ENCODE assay signal across 21 cellular contexts in genomic region chr6:145139895-145140294, GRCh38.
A peak's percentile ranks its signal among the peaks of the same experiment; 100 is the strongest.
DNase-seq lines count a peak whose midpoint lies in the region; ATAC-seq and TF ChIP-seq lines count a peak whose summit lies in the region.
"Had no signal": no experiment of that assay in that cellular context is flagged by ENCODE, and none has a peak within 500 bp of the region (broad histone marks: within the 10 kb centered on the region; RNA-seq: fewer than 3 reads in every experiment).

No MANE protein-coding gene starts in this region.

- no peaks in the 10 kb centered on the region for H3K27me3 Mint-ChIP-seq in endodermal cell (ENCODE audit: insufficient read depth)
- H3K27me3 Mint-ChIP-seq: CD4-positive, CD25-positive, alpha-beta regulatory T cell had no signal

- TF ChIP-seq CTCF in endodermal cell (conservative IDR thresholded peaks at IDR 0.05) (no peak), neural cell (IDR thresholded peaks at IDR 0.05; ENCODE audit: poor library complexity, severe bottlenecking) (no peak), right lobe of liver (IDR thresholded peaks at IDR 0.05) (no peak)

- no peaks in the 10 kb centered on the region for H3K79me2 ChIP-seq in neural cell (replicated peaks; ENCODE audit: insufficient read depth, low read length)

- H2BK12ac ChIP-seq in neuronal stem cell (ENCODE audit: low read length) = no peak overlapping the region

- no peaks in the 10 kb centered on the region for H3K36me3 ChIP-seq in endodermal cell (ENCODE audit: control insufficient read depth, insufficient read depth, low read length)
- H3K36me3 ChIP-seq in neural cell (ENCODE audit: insufficient read depth, low read length) = no peaks in the 10 kb centered on the region
- no peaks in the 10 kb centered on the region for H3K36me3 ChIP-seq in neuronal stem cell (replicated peaks in 1 of 2; ENCODE audit: control insufficient read depth in 2 of 2, insufficient read depth in 2 of 2, low read length in 2 of 2)
- no peaks in the 10 kb centered on the region for H3K36me3 ChIP-seq in right lobe of liver
- H3K36me3 ChIP-seq: BLaER1 had no signal

- H3K4me1 ChIP-seq in endodermal cell (ENCODE audit: control insufficient read depth, insufficient read depth, low read length) (peaks cover 5% of the 10 kb centered on the region), neuronal stem cell (ENCODE audit: control insufficient read depth in 2 of 2, insufficient read depth in 1 of 2, low read depth in 1 of 2, low read length in 2 of 2) (peaks cover 8 to 11% of the 10 kb centered on the region in 2 donors), right lobe of liver (peaks cover 0 to 13% (median 0%) of the 10 kb centered on the region in 4 donors)
- H3K4me1 ChIP-seq: BLaER1, Caco-2 had no signal

- H3K4me3 ChIP-seq in endodermal cell (ENCODE audit: low read length) (no peak overlapping the region), neural cell (ENCODE audit: low read length) (peak overlapping the region; percentile 17), neuronal stem cell (ENCODE audit: low read length in 2 of 2) (no peak overlapping the region), right lobe of liver (no peak overlapping the region)
- H3K4me3 ChIP-seq: BLaER1, GM23338 had no signal

- H3K36me3 Mint-ChIP-seq in endodermal cell (ENCODE audit: low read depth) = no peaks in the 10 kb centered on the region
- H3K36me3 Mint-ChIP-seq: CD4-positive, CD25-positive, alpha-beta regulatory T cell; CD8-positive, alpha-beta T cell had no signal

- H3K9me3 ChIP-seq in endodermal cell (ENCODE audit: control insufficient read depth, low read length) (no peaks in the 10 kb centered on the region), neural cell (ENCODE audit: low read length) (no peaks in the 10 kb centered on the region), neuronal stem cell (replicated peaks in 1 of 2; ENCODE audit: control insufficient read depth in 2 of 2, insufficient read depth in 1 of 2, low read depth in 1 of 2, low read length in 2 of 2) (no peaks in the 10 kb centered on the region), right lobe of liver (no peaks in the 10 kb centered on the region)
- H3K9me3 ChIP-seq: BLaER1, Caco-2 had no signal

- H3K27me3 ChIP-seq in endodermal cell (ENCODE audit: control insufficient read depth, insufficient read depth, low read length, poor library complexity, severe bottlenecking) (no peaks in the 10 kb centered on the region), neural cell (ENCODE audit: insufficient read depth, low read depth, low read length) (no peaks in the 10 kb centered on the region), neuronal stem cell (ENCODE audit: control insufficient read depth in 3 of 3, insufficient read depth in 3 of 3, low read depth in 1 of 3, low read length in 3 of 3) (no peaks in the 10 kb centered on the region), right lobe of liver (no peaks in the 10 kb centered on the region)
- H3K27me3 ChIP-seq: BLaER1 had no signal

- H2AK5ac ChIP-seq in neuronal stem cell (ENCODE audit: low read depth, low read length) = no peak overlapping the region

- H3K23ac ChIP-seq in neuronal stem cell (ENCODE audit: low read depth, low read length, poor library complexity) = no peak overlapping the region

- no peak overlapping the region for H2AFZ ChIP-seq in neural cell (ENCODE audit: low read depth, low read length)
- H2AFZ ChIP-seq in neuronal stem cell (ENCODE audit: low read length) = peak overlapping the region; percentile 43
- H2AFZ ChIP-seq: GM23338 had no signal

- H3K4me3 Mint-ChIP-seq in endodermal cell = no peak overlapping the region
- H3K4me3 Mint-ChIP-seq: B cell; CD4-positive, CD25-positive, alpha-beta regulatory T cell; CD8-positive, alpha-beta T cell; GM23338; H9 had no signal

- TF ChIP-seq EP300 in neural cell (conservative IDR thresholded peaks at IDR 0.05; ENCODE audit: poor library complexity, severe bottlenecking) = no peak

- no peak overlapping the region for H3K14ac ChIP-seq in neuronal stem cell (ENCODE audit: low read length)

- H4K20me1 ChIP-seq in neural cell (ENCODE audit: insufficient read depth) = no peaks in the 10 kb centered on the region
- H4K20me1 ChIP-seq: BLaER1 had no signal

- no peak overlapping the region for H2BK15ac ChIP-seq in neuronal stem cell (ENCODE audit: low read length)

- no peaks in the 10 kb centered on the region for H3K9me2 ChIP-seq in neural cell (ENCODE audit: insufficient read depth, low read length)

- no peak overlapping the region for H3K27ac Mint-ChIP-seq in endodermal cell
- H3K27ac Mint-ChIP-seq: B cell; CD4-positive, CD25-positive, alpha-beta regulatory T cell; CD8-positive, alpha-beta T cell; GM23338; H9 had no signal

- peaks cover 8% of the 10 kb centered on the region for H3K4me1 Mint-ChIP-seq in endodermal cell
- H3K4me1 Mint-ChIP-seq: B cell; CD4-positive, CD25-positive, alpha-beta regulatory T cell had no signal

- H2BK5ac ChIP-seq in neuronal stem cell (ENCODE audit: low read length) = no peak overlapping the region

- peak; percentile 9 for DNase-seq in NCI-H1092 treated with DMSO at 0.1 percent for 48 hours (lab: John Stamatoyannopoulos, UW)
- DNase-seq in NCI-H1092 (lab: John Stamatoyannopoulos, UW) = no peak
- DNase-seq in endodermal cell = no peak
- no peak for DNase-seq in neuronal stem cell (ENCODE audit: low spot score)
- no peak for DNase-seq in right lobe of liver
- no peak for DNase-seq in posterior vena cava (ENCODE audit: low spot score)
- DNase-seq: Caco-2; CD4-positive, CD25-positive, alpha-beta regulatory T cell; CD8-positive, alpha-beta T cell; DMS79; EL; GDM1; H9 had no signal

- H3K4ac ChIP-seq in neuronal stem cell (ENCODE audit: low read length) = no peak overlapping the region

- H3K27ac ChIP-seq in endodermal cell (ENCODE audit: low read depth, low read length) (peak overlapping the region; percentile 95), neural cell (ENCODE audit: low read length) (peak overlapping the region; percentile 91), neuronal stem cell (replicated peaks; ENCODE audit: low read length) (no peak overlapping the region), right lobe of liver (no peak overlapping the region)
- H3K27ac ChIP-seq: 22Rv1, BLaER1, C4-2B had no signal

- H3F3A ChIP-seq in neural cell (ENCODE audit: insufficient read depth, low read length, poor library complexity, severe bottlenecking) = peaks cover 4% of the 10 kb centered on the region

- peak overlapping the region; percentile 33 for H3K4me2 ChIP-seq in neural cell (ENCODE audit: low read length)
- H3K4me2 ChIP-seq in neuronal stem cell (ENCODE audit: insufficient read depth, low read length, poor library complexity, severe bottlenecking) = no peak overlapping the region
- H3K4me2 ChIP-seq: BLaER1, GM23338 had no signal

- no peak overlapping the region for H3K9ac ChIP-seq in endodermal cell (ENCODE audit: extremely low read depth, low read length, poor library complexity, severe bottlenecking)
- peak overlapping the region; percentile 48 for H3K9ac ChIP-seq in neural cell (ENCODE audit: low read length)
- H3K9ac ChIP-seq in neuronal stem cell (ENCODE audit: low read depth, low read length, poor library complexity) = no peak overlapping the region
- H3K9ac ChIP-seq: BLaER1 had no signal

- H3K9me3 Mint-ChIP-seq in endodermal cell = no peaks in the 10 kb centered on the region
- H3K9me3 Mint-ChIP-seq: CD8-positive, alpha-beta T cell; GM23338; H9 had no signal

- no peak overlapping the region for H3K18ac ChIP-seq in neuronal stem cell (ENCODE audit: low read length)

- ATAC-seq in right lobe of liver (no peak), HG03159 (IDR thresholded peaks at IDR 0.05; ENCODE audit: unreplicated experiment) (no peak)
- ATAC-seq: CD8-positive, alpha-beta T cell; GM23338; HCT116 had no signal

- no peaks in the 10 kb centered on the region for H3K79me1 ChIP-seq in neuronal stem cell (ENCODE audit: low read depth, low read length)

- intact Hi-C loops in right lobe of liver (cut with DNase I) = no loop called here
- intact Hi-C loops in posterior vena cava (cut with DNase I) = no loop called here

- TF ChIP-seq RAD21 in neural cell (conservative IDR thresholded peaks at IDR 0.05) = no peak

- no peak overlapping the region for H2BK120ac ChIP-seq in neuronal stem cell (ENCODE audit: low read depth, low read length)

- H4K91ac ChIP-seq in neuronal stem cell (ENCODE audit: low read depth, low read length, poor library complexity) = no peak overlapping the region

- TF ChIP-seq POLR2A in right lobe of liver (IDR thresholded peaks at IDR 0.05) = no peak

- H4K8ac ChIP-seq in neuronal stem cell (ENCODE audit: low read depth, low read length) = no peak overlapping the region

TF ChIP-seq in neural cell, 6 proteins besides CTCF, POLR2A, EP300 and RAD21:
- no peak for TF ChIP-seq SMC3 (conservative IDR thresholded peaks at IDR 0.05; ENCODE audit: poor library complexity)
- TF ChIP-seq MXI1 (conservative IDR thresholded peaks at IDR 0.05; ENCODE audit: poor library complexity, severe bottlenecking) = no peak
- no peak for TF ChIP-seq EZH2 (IDR thresholded peaks at IDR 0.05; ENCODE audit: borderline replicate concordance, insufficient read depth, low read length, poor library complexity, severe bottlenecking)
- no peak for TF ChIP-seq TAF1 (IDR thresholded peaks at IDR 0.05; ENCODE audit: low read depth)
- TF ChIP-seq REST (IDR thresholded peaks at IDR 0.05; ENCODE audit: borderline replicate concordance) = no peak
- no peak for TF ChIP-seq POLR2AphosphoS5 (IDR thresholded peaks at IDR 0.05)

Comparison
In these comparisons a context has a peak if more than half of its experiments do, and no peak if none do; other contexts are left out.
1. H3K27ac ChIP-seq: peak in endodermal cell (single experiment) and neural cell (single experiment); none in neuronal stem cell (single experiment) and right lobe of liver (0 of 3).